1 cellular context compared by ENCODE assay signal in the genomic region with DNA sequence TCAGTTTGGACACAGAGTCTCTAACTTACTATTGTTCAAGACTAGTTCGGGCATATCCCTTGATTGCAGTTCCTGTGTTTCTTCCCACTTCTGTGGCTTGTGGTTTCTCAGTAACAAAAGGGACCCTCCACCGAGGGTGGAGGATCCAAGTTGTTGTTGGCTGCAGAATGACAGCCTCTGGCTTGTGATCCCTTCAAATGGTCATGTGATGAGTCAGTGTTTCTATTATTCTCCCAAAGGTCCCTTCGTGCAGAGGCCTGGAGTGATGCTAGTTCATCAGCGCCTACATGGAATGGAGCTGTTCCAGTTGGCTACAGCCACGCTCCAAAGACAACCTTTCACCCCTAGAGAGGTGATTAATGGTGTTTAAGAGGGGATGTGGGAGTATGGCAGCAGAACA.
TF ChIP-seq lines count a peak whose summit lies in the region.

No MANE protein-coding gene starts in this region.

TF ChIP-seq in SK-N-SH, 30 proteins besides CTCF, POLR2A, EP300 and RAD21 (continued from another document):
- TF ChIP-seq POLR2AphosphoS5 (IDR thresholded peaks at IDR 0.05; ENCODE audit: low read depth, low read length) (no peak), RXRA (IDR thresholded peaks at IDR 0.05; ENCODE audit: borderline replicate concordance, low read depth) (no peak), SIN3A (IDR thresholded peaks at IDR 0.05; ENCODE audit: borderline replicate concordance, low read depth, low read length) (no peak), RCOR1 (IDR thresholded peaks at IDR 0.05; ENCODE audit: low read length) (no peak), TAF1 (IDR thresholded peaks at IDR 0.05; ENCODE audit: borderline replicate concordance, low read depth, low read length) (no peak)
- TF ChIP-seq, protein P1, sequence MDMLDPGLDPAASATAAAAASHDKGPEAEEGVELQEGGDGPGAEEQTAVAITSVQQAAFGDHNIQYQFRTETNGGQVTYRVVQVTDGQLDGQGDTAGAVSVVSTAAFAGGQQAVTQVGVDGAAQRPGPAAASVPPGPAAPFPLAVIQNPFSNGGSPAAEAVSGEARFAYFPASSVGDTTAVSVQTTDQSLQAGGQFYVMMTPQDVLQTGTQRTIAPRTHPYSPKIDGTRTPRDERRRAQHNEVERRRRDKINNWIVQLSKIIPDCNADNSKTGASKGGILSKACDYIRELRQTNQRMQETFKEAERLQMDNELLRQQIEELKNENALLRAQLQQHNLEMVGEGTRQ (IDR thresholded peaks at IDR 0.05; ENCODE audit: borderline replicate concordance, low read depth, low read length), result no peak
TF ChIP-seq in SK-N-SH: peak in this region for 6.
